ENCODE assay signal across 25 cellular contexts in the genomic region with DNA sequence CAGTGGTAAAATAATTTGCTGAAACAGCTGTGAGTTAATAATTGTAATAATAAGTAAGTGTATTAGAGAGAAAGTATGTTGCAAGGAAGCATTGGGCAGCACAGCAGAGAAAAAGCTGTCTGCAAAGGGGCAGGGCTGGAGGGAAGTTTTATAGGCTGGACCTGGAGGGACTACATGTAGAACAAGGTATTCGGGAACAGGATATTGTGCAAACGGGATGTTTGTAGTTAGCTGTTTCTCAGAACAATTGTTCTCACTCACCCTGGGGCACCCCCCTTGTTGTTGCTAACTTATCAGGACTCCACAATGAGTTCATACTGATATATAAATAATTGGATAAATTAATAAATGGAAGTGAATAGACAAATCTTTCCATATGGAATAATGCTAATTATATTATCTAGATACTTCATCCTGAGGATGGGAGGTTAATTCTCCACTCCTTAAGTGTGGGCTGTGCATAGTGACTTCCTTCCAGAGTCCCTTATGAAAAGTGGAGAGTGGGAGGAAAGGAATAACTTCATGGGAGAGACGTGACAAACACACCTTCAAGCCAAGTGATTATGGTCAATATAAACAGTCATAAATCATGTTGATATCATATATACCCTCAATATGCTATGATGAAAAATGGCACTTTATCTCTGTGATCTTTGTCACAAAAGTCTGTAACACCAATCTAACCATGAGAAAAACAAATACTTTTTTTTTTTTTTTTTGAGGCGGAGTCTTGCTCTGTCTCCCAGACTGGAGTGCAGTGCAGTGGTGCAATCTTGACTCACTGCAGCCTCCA.
DNase-seq lines count a peak whose midpoint lies in the region; ATAC-seq, FAIRE-seq and TF ChIP-seq lines count a peak whose summit lies in the region.
"Had no signal": no experiment of that assay in that cellular context is flagged by ENCODE, and none has a peak within 500 bp of the region (broad histone marks: within the 10 kb centered on the region; RNA-seq: fewer than 3 reads in every experiment).

No MANE protein-coding gene starts in this region.

- intact Hi-C loops in prostate gland (cut with DNase I) = no loop called here
- intact Hi-C loops in naive thymus-derived CD4-positive, alpha-beta T cell (cut with micrococcal nuclease) = no loop called here

- H3K36me3 ChIP-seq in bronchial epithelial cell (ENCODE audit: control insufficient read depth, insufficient read depth, low read length) (no peaks in the 10 kb centered on the region), prostate gland (no peaks in the 10 kb centered on the region)
- H3K36me3 ChIP-seq in naive thymus-derived CD4-positive, alpha-beta T cell (ENCODE audit: control insufficient read depth in 2 of 3, insufficient read depth in 3 of 3, low read length in 3 of 3) = no peaks in the 10 kb centered on the region
- H3K36me3 ChIP-seq: MG63 had no signal

- DNase-seq in HEK293T (ENCODE audit: extremely low spot score) (no peak), bronchial epithelial cell (ENCODE audit: low read depth) (peak; percentile 43), fibroblast of pulmonary artery (ENCODE audit: low read depth) (peak; percentile 78), prostate gland (ENCODE audit: low spot score) (peak; percentile 13), NCI-H1048 (lab: John Stamatoyannopoulos, UW) (no peak)
- DNase-seq in stimulated activated naive CD4-positive, alpha-beta T cell (lab: John Stamatoyannopoulos, UW) = no peak
- no peak for DNase-seq in effector memory CD8-positive, alpha-beta T cell
- DNase-seq in naive thymus-derived CD4-positive, alpha-beta T cell = no peak
- DNase-seq: EL, HFFc6, MG63, NCI-H1092, NCI-H146, NCI-H2029, NCI-H226, NCI-H510A treated with DMSO at 0.1 percent for 48 hours, NCI-H748 treated with DMSO at 0.1 percent for 48 hours, SIG-M5, SK-N-SH had no signal

- H3K4me3 Mint-ChIP-seq in effector memory CD8-positive, alpha-beta T cell = no peak overlapping the region
- H3K4me3 Mint-ChIP-seq in naive thymus-derived CD4-positive, alpha-beta T cell = no peak overlapping the region
- H3K4me3 Mint-ChIP-seq: HFFc6, IgD-negative memory B cell had no signal

- TF ChIP-seq POLR2A in prostate gland (IDR thresholded peaks at IDR 0.05) = no peak

- peaks cover 2% of the 10 kb centered on the region for H3K36me3 Mint-ChIP-seq in effector memory CD8-positive, alpha-beta T cell (ENCODE audit: insufficient read depth)
- H3K36me3 Mint-ChIP-seq in naive thymus-derived CD4-positive, alpha-beta T cell = no peaks in the 10 kb centered on the region
- H3K36me3 Mint-ChIP-seq: IgD-negative memory B cell had no signal

- no peak overlapping the region for H3K4me3 ChIP-seq in bronchial epithelial cell (ENCODE audit: low read depth, low read length)
- H3K4me3 ChIP-seq in fibroblast of pulmonary artery (replicated peaks; ENCODE audit: low read depth, low read length) = no peak overlapping the region
- no peak overlapping the region for H3K4me3 ChIP-seq in prostate gland
- no peak overlapping the region for H3K4me3 ChIP-seq in naive thymus-derived CD4-positive, alpha-beta T cell (ENCODE audit: low read length)
- H3K4me3 ChIP-seq: MG63 had no signal

- TF ChIP-seq CTCF in bronchial epithelial cell (IDR thresholded peaks at IDR 0.05; ENCODE audit: insufficient read depth, low read length, severe bottlenecking) = no peak
- no peak for TF ChIP-seq CTCF in fibroblast of pulmonary artery (IDR thresholded peaks at IDR 0.05; ENCODE audit: low read length, missing control alignments)
- no peak for TF ChIP-seq CTCF in prostate gland (IDR thresholded peaks at IDR 0.05)

- no peaks in the 10 kb centered on the region for H3K4me1 ChIP-seq in prostate gland (replicated peaks)
- H3K4me1 ChIP-seq in naive thymus-derived CD4-positive, alpha-beta T cell (ENCODE audit: control insufficient read depth in 2 of 2, insufficient read depth in 2 of 2, low read length in 2 of 2) = no peaks in the 10 kb centered on the region

- no peaks in the 10 kb centered on the region for H3K4me1 Mint-ChIP-seq in effector memory CD8-positive, alpha-beta T cell (ENCODE audit: low read depth in 2 of 2)
- H3K4me1 Mint-ChIP-seq in naive thymus-derived CD4-positive, alpha-beta T cell = peaks cover 0 to 2% (median 0%) of the 10 kb centered on the region in 7 donors
- H3K4me1 Mint-ChIP-seq: IgD-negative memory B cell had no signal

- H3K27me3 ChIP-seq in bronchial epithelial cell (ENCODE audit: control insufficient read depth, insufficient read depth, low read length) = no peaks in the 10 kb centered on the region
- H3K27me3 ChIP-seq in prostate gland (replicated peaks; ENCODE audit: insufficient read depth) = no peaks in the 10 kb centered on the region
- no peaks in the 10 kb centered on the region for H3K27me3 ChIP-seq in naive thymus-derived CD4-positive, alpha-beta T cell (ENCODE audit: control insufficient read depth in 2 of 2, insufficient read depth in 2 of 2, low read length in 2 of 2)
- H3K27me3 ChIP-seq: MG63 had no signal

- FAIRE-seq in bronchial epithelial cell (lab: Jason Lieb, UNC) = no peak
- FAIRE-seq: A204.1, D721Med, H54 had no signal

- CTCF ChIA-PET in HEK293T (lab: Yijun Ruan, JAX) = no interaction called here
- CTCF ChIA-PET in naive thymus-derived CD4-positive, alpha-beta T cell (lab: Charles Lee) = no interaction called here

- WGBS in prostate gland = 48% methylated on average over 4 of the region's 4 CpGs

- no peaks in the 10 kb centered on the region for H3K9me3 ChIP-seq in prostate gland
- H3K9me3 ChIP-seq in naive thymus-derived CD4-positive, alpha-beta T cell (ENCODE audit: control insufficient read depth in 2 of 3, low read length in 3 of 3) = no peaks in the 10 kb centered on the region
- H3K9me3 ChIP-seq: MG63, SK-N-SH had no signal

- H3K9me3 Mint-ChIP-seq in effector memory CD8-positive, alpha-beta T cell = no peaks in the 10 kb centered on the region
- peaks cover 0 to 4% (median 0%) of the 10 kb centered on the region in 11 donors for H3K9me3 Mint-ChIP-seq in naive thymus-derived CD4-positive, alpha-beta T cell
- H3K9me3 Mint-ChIP-seq: HFFc6 had no signal

- ATAC-seq in effector memory CD8-positive, alpha-beta T cell (replicated peaks) = no peak
- no peak for ATAC-seq in naive thymus-derived CD4-positive, alpha-beta T cell

- no peak overlapping the region for H3K27ac Mint-ChIP-seq in effector memory CD8-positive, alpha-beta T cell
- H3K27ac Mint-ChIP-seq in naive thymus-derived CD4-positive, alpha-beta T cell = no peak overlapping the region
- H3K27ac Mint-ChIP-seq: HFFc6, IgD-negative memory B cell had no signal

- POLR2A ChIA-PET in HEK293T (lab: Yijun Ruan, JAX) = no interaction called here
- POLR2A ChIA-PET in naive thymus-derived CD4-positive, alpha-beta T cell (lab: Charles Lee) = no interaction called here

- peak overlapping the region in 1 of 2 donors; percentile 1 for H3K27ac ChIP-seq in prostate gland
- H3K27ac ChIP-seq in naive thymus-derived CD4-positive, alpha-beta T cell (ENCODE audit: low read depth, low read length) = no peak overlapping the region
- H3K27ac ChIP-seq: C4-2B, RWPE1 had no signal

- H3K27me3 Mint-ChIP-seq in effector memory CD8-positive, alpha-beta T cell = peaks cover 14 to 18% of the 10 kb centered on the region in 2 donors
- H3K27me3 Mint-ChIP-seq in naive thymus-derived CD4-positive, alpha-beta T cell = peaks cover 0 to 30% (median 21%) of the 10 kb centered on the region in 5 donors
- H3K27me3 Mint-ChIP-seq: IgD-negative memory B cell had no signal

TF ChIP-seq in HEK293T, 16 proteins besides CTCF, POLR2A, EP300 and RAD21:
- TF ChIP-seq ZNF384 (IDR thresholded peaks at IDR 0.05) (peak; percentile 31; the same call in 1 of the 2 replicates), ARNT (IDR thresholded peaks at IDR 0.05) (peak; percentile 76), SUZ12 (IDR thresholded peaks at IDR 0.05) (no peak)
- TF ChIP-seq, protein P1, sequence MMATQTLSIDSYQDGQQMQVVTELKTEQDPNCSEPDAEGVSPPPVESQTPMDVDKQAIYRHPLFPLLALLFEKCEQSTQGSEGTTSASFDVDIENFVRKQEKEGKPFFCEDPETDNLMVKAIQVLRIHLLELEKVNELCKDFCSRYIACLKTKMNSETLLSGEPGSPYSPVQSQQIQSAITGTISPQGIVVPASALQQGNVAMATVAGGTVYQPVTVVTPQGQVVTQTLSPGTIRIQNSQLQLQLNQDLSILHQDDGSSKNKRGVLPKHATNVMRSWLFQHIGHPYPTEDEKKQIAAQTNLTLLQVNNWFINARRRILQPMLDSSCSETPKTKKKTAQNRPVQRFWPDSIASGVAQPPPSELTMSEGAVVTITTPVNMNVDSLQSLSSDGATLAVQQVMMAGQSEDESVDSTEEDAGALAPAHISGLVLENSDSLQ (IDR thresholded peaks at IDR 0.05) = peak; percentile 43; the same call in 1 of the 2 replicates

Comparison
In these comparisons a context has a peak if more than half of its experiments do, and no peak if none do; other contexts are left out.
1. DNase-seq: peak in bronchial epithelial cell (single experiment), fibroblast of pulmonary artery (single experiment) and prostate gland (single experiment); none in HEK293T (single experiment), NCI-H1048 (single experiment), stimulated activated naive CD4-positive, alpha-beta T cell (0 of 6), effector memory CD8-positive, alpha-beta T cell (0 of 3) and naive thymus-derived CD4-positive, alpha-beta T cell (0 of 9).